In genomic region chr9:13689925-13690324, GRCh38 we compare ENCODE assay signal across 22 cellular contexts.
"Had no signal": no experiment of that assay in that cellular context is flagged by ENCODE, and none has a peak within 500 bp of the region (broad histone marks: within the 10 kb centered on the region; RNA-seq: fewer than 3 reads in every experiment).

No MANE protein-coding gene starts in this region.

- H3K27me3 ChIP-seq: colonic mucosa, esophagus muscularis mucosa, gastroesophageal sphincter, left lung, stomach, transverse colon had no signal

- H3K36me3 ChIP-seq: colonic mucosa, esophagus muscularis mucosa, gastroesophageal sphincter, left lung, lower lobe of right lung, prostate gland, stomach, thoracic aorta, transverse colon had no signal

- DNase-seq: colonic mucosa; effector CD4-positive, alpha-beta T cell; glutamatergic neuron; islet precursor cell; left lung; lower lobe of right lung; occipital lobe; retina; small intestine; stimulated activated CD4-positive, alpha-beta T cell treated with anti-CD3 and anti-CD28 coated beads, Interleukin-12 subunit alpha, Interleukin-12 subunit beta, amount 100 ng/mL, for 4 hours; stimulated activated naive CD4-positive, alpha-beta T cell; stomach; substantia nigra; transverse colon had no signal

- H3K79me2 ChIP-seq: parathyroid adenoma had no signal

- ATAC-seq: gastroesophageal sphincter; left lung; lower lobe of right lung; natural killer cell treated with Interleukin-12 subunit alpha and Interleukin-12 subunit beta and Interleukin-15 and Interleukin-18, amount 100 ng/mL, for 72 hours; sciatic nerve had no signal

- H3K4me1 ChIP-seq: colonic mucosa, left lung, lower lobe of right lung, parathyroid adenoma, prostate gland, stomach had no signal

- H3K9me3 ChIP-seq: colonic mucosa, esophagus muscularis mucosa, gastroesophageal sphincter, prostate gland, thoracic aorta had no signal

- H2AFZ ChIP-seq: parathyroid adenoma had no signal

- H3K27ac ChIP-seq: colonic mucosa, epithelial cell of prostate, esophagus muscularis mucosa, gastroesophageal sphincter, left lung, lower lobe of right lung, parathyroid adenoma, prostate gland, stomach, thoracic aorta, transverse colon had no signal

- H3K4me3 ChIP-seq: colonic mucosa, esophagus muscularis mucosa, gastroesophageal sphincter, left lung, lower lobe of right lung, prostate gland, stomach, thoracic aorta, transverse colon had no signal
